Comparison of ENCODE assay signal across 1 cellular context in the genomic region with DNA sequence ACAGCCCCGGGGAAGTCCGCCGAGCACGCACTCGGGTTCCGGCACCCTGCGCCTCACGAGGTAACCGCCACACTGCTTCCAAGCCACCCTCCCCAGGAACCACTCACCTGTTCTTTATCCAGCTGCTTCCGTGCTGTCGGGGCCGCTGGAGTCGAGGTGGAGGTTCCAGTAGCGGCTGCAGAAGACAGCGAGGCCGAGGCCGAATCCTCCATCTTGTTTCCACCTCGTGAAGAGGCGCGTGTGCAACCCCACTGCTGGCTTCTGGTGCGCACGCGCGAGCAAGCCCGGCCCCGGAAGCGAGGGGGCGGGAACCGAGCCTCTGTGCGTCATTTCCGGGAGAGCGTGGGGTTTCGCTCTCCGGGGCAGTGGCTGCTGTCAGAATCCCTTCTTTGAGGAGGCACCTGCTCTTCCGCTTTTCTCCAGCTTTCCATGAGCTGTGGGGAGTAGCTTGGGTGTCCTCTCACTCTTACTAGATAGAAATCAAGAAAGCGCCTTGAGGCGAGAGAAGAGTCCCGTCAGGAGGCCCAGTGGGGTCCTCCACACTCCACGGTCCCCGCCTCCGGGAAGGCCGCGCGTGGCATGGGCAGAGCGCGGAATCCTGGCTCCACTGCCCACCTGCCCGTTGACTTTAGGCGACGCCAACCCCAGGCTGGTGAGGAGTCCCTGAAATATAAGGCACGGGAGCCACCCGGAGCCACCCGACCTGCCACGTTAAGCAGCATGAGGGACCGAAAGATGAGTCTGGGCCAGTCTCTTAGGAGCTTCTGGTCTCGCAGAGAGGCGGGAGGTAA.
TF ChIP-seq lines count a peak whose summit lies in the region.

A gene (minus strand): TSS at position 242 of the 791 bp plus-strand sequence. CDS start 30 bp downstream, at position 212.

TF ChIP-seq in HepG2, 621 proteins besides CTCF, POLR2A, EP300 and RAD21 (continued from another document and continues in another):
- TF ChIP-seq ZFP36L2 (CRISPR knock-in tag; IDR thresholded peaks at IDR 0.05) (peak; percentile 31; the same call in 1 of the 2 replicates), AGO2 (optimal IDR thresholded peaks at IDR 0.05; ENCODE audit: low read depth, low read length) (peak; percentile 92), ZNF780A (CRISPR knock-in tag; IDR thresholded peaks at IDR 0.05) (no peak), ZFP37 (CRISPR knock-in tag; IDR thresholded peaks at IDR 0.05; ENCODE audit: borderline replicate concordance) (peak; percentile 9; the same call in 1 of the 2 replicates), TARDBP (CRISPR knock-in tag; IDR thresholded peaks at IDR 0.05) (peak; percentile 87), ADNP (CRISPR knock-in tag; IDR thresholded peaks at IDR 0.05) (no peak), HOXA5 (CRISPR knock-in tag; IDR thresholded peaks at IDR 0.05) (peak; percentile 91), ZNF569 (CRISPR knock-in tag; IDR thresholded peaks at IDR 0.05; ENCODE audit: borderline replicate concordance) (peak; percentile 18; the same call in 1 of the 2 replicates), BCL6 (CRISPR knock-in tag; IDR thresholded peaks at IDR 0.05) (peak; percentile 52; the same call in 1 of the 2 replicates), MTA3 (CRISPR knock-in tag; IDR thresholded peaks at IDR 0.05) (peak; percentile 50; the same call in 1 of the 2 replicates), HHEX (CRISPR knock-in tag; IDR thresholded peaks at IDR 0.05) (no peak; the same call in 1 of the 2 replicates), SIX1 (CRISPR knock-in tag; IDR thresholded peaks at IDR 0.05; ENCODE audit: borderline replicate concordance) (no peak; the same call in 1 of the 2 replicates), POGZ (CRISPR knock-in tag; IDR thresholded peaks at IDR 0.05) (peak; percentile 80), YEATS2 (CRISPR knock-in tag; IDR thresholded peaks at IDR 0.05; ENCODE audit: borderline replicate concordance) (peak; percentile 95), AHR (CRISPR knock-in tag; IDR thresholded peaks at IDR 0.05) (peak; percentile 97), GTF2F1 (IDR thresholded peaks at IDR 0.05; ENCODE audit: low read length) (peak; percentile 83), ZBTB42 (CRISPR knock-in tag; IDR thresholded peaks at IDR 0.05) (peak; percentile 79), ZNF746 (CRISPR knock-in tag; IDR thresholded peaks at IDR 0.05) (no peak; the same call in none of the 2 replicates), POLR2AphosphoS2 (IDR thresholded peaks at IDR 0.05; ENCODE audit: low read depth, low read length) (peak; percentile 80; the same call in 1 of the 2 replicates), NONO (IDR thresholded peaks at IDR 0.05) (no peak), NONO (CRISPR knock-in tag; conservative IDR thresholded peaks at IDR 0.05) (peak; percentile 98), SMC3 (IDR thresholded peaks at IDR 0.05; ENCODE audit: low read length) (no peak), ZNF607 (CRISPR knock-in tag; IDR thresholded peaks at IDR 0.05; ENCODE audit: borderline replicate concordance) (peak; percentile 83; the same call in 1 of the 2 replicates), TOE1 (CRISPR knock-in tag; IDR thresholded peaks at IDR 0.05) (no peak), ZNF878 (CRISPR knock-in tag; IDR thresholded peaks at IDR 0.05) (0 out of 2 replicates have a peak, but pooled peaks have one; percentile 7), KLF13 (CRISPR knock-in tag; IDR thresholded peaks at IDR 0.05) (peak; percentile 91; the same call in 1 of the 2 replicates), MED8 (CRISPR knock-in tag; IDR thresholded peaks at IDR 0.05; ENCODE audit: insufficient replicate concordance) (peak; percentile 81), RXRA (CRISPR knock-in tag; IDR thresholded peaks at IDR 0.05) (peak; percentile 60; the same call in 1 of the 2 replicates), ZNF34 (CRISPR knock-in tag; IDR thresholded peaks at IDR 0.05; ENCODE audit: borderline replicate concordance) (peak; percentile 95)
- TF ChIP-seq, protein P1, sequence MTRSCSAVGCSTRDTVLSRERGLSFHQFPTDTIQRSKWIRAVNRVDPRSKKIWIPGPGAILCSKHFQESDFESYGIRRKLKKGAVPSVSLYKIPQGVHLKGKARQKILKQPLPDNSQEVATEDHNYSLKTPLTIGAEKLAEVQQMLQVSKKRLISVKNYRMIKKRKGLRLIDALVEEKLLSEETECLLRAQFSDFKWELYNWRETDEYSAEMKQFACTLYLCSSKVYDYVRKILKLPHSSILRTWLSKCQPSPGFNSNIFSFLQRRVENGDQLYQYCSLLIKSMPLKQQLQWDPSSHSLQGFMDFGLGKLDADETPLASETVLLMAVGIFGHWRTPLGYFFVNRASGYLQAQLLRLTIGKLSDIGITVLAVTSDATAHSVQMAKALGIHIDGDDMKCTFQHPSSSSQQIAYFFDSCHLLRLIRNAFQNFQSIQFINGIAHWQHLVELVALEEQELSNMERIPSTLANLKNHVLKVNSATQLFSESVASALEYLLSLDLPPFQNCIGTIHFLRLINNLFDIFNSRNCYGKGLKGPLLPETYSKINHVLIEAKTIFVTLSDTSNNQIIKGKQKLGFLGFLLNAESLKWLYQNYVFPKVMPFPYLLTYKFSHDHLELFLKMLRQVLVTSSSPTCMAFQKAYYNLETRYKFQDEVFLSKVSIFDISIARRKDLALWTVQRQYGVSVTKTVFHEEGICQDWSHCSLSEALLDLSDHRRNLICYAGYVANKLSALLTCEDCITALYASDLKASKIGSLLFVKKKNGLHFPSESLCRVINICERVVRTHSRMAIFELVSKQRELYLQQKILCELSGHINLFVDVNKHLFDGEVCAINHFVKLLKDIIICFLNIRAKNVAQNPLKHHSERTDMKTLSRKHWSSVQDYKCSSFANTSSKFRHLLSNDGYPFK (CRISPR knock-in tag; IDR thresholded peaks at IDR 0.05; ENCODE audit: borderline replicate concordance), result peak; percentile 98
- TF ChIP-seq, protein P2, sequence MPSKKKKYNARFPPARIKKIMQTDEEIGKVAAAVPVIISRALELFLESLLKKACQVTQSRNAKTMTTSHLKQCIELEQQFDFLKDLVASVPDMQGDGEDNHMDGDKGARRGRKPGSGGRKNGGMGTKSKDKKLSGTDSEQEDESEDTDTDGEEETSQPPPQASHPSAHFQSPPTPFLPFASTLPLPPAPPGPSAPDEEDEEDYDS (CRISPR knock-in tag; IDR thresholded peaks at IDR 0.05), result peak; percentile 94
- TF ChIP-seq, protein P3, sequence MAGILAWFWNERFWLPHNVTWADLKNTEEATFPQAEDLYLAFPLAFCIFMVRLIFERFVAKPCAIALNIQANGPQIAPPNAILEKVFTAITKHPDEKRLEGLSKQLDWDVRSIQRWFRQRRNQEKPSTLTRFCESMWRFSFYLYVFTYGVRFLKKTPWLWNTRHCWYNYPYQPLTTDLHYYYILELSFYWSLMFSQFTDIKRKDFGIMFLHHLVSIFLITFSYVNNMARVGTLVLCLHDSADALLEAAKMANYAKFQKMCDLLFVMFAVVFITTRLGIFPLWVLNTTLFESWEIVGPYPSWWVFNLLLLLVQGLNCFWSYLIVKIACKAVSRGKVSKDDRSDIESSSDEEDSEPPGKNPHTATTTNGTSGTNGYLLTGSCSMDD (CRISPR knock-in tag; IDR thresholded peaks at IDR 0.05), result no peak
- TF ChIP-seq, protein P4, sequence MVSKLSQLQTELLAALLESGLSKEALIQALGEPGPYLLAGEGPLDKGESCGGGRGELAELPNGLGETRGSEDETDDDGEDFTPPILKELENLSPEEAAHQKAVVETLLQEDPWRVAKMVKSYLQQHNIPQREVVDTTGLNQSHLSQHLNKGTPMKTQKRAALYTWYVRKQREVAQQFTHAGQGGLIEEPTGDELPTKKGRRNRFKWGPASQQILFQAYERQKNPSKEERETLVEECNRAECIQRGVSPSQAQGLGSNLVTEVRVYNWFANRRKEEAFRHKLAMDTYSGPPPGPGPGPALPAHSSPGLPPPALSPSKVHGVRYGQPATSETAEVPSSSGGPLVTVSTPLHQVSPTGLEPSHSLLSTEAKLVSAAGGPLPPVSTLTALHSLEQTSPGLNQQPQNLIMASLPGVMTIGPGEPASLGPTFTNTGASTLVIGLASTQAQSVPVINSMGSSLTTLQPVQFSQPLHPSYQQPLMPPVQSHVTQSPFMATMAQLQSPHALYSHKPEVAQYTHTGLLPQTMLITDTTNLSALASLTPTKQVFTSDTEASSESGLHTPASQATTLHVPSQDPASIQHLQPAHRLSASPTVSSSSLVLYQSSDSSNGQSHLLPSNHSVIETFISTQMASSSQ (IDR thresholded peaks at IDR 0.05; ENCODE audit: low read depth), result no peak
- TF ChIP-seq, protein P4 (CRISPR knock-in tag; IDR thresholded peaks at IDR 0.05; ENCODE audit: borderline replicate concordance), result no peak; the same call in 1 of the 2 replicates
- TF ChIP-seq, protein P5, sequence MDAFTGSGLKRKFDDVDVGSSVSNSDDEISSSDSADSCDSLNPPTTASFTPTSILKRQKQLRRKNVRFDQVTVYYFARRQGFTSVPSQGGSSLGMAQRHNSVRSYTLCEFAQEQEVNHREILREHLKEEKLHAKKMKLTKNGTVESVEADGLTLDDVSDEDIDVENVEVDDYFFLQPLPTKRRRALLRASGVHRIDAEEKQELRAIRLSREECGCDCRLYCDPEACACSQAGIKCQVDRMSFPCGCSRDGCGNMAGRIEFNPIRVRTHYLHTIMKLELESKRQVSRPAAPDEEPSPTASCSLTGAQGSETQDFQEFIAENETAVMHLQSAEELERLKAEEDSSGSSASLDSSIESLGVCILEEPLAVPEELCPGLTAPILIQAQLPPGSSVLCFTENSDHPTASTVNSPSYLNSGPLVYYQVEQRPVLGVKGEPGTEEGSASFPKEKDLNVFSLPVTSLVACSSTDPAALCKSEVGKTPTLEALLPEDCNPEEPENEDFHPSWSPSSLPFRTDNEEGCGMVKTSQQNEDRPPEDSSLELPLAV (CRISPR knock-in tag; conservative IDR thresholded peaks at IDR 0.05; ENCODE audit: low read depth), result no peak
- TF ChIP-seq, protein P6, sequence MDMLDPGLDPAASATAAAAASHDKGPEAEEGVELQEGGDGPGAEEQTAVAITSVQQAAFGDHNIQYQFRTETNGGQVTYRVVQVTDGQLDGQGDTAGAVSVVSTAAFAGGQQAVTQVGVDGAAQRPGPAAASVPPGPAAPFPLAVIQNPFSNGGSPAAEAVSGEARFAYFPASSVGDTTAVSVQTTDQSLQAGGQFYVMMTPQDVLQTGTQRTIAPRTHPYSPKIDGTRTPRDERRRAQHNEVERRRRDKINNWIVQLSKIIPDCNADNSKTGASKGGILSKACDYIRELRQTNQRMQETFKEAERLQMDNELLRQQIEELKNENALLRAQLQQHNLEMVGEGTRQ (IDR thresholded peaks at IDR 0.05; ENCODE audit: low read depth, low read length), result no peak
- TF ChIP-seq, protein P6 (CRISPR knock-in tag; IDR thresholded peaks at IDR 0.05; ENCODE audit: borderline replicate concordance), result peak; percentile 52; the same call in 1 of the 2 replicates
- TF ChIP-seq, protein P7, sequence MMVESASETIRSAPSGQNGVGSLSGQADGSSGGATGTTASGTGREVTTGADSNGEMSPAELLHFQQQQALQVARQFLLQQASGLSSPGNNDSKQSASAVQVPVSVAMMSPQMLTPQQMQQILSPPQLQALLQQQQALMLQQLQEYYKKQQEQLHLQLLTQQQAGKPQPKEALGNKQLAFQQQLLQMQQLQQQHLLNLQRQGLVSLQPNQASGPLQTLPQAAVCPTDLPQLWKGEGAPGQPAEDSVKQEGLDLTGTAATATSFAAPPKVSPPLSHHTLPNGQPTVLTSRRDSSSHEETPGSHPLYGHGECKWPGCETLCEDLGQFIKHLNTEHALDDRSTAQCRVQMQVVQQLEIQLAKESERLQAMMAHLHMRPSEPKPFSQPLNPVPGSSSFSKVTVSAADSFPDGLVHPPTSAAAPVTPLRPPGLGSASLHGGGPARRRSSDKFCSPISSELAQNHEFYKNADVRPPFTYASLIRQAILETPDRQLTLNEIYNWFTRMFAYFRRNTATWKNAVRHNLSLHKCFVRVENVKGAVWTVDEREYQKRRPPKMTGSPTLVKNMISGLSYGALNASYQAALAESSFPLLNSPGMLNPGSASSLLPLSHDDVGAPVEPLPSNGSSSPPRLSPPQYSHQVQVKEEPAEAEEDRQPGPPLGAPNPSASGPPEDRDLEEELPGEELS (CRISPR knock-in tag; IDR thresholded peaks at IDR 0.05), result peak; percentile 57; the same call in 1 of the 2 replicates
- TF ChIP-seq, protein P8, sequence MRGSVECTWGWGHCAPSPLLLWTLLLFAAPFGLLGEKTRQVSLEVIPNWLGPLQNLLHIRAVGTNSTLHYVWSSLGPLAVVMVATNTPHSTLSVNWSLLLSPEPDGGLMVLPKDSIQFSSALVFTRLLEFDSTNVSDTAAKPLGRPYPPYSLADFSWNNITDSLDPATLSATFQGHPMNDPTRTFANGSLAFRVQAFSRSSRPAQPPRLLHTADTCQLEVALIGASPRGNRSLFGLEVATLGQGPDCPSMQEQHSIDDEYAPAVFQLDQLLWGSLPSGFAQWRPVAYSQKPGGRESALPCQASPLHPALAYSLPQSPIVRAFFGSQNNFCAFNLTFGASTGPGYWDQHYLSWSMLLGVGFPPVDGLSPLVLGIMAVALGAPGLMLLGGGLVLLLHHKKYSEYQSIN (CRISPR knock-in tag; IDR thresholded peaks at IDR 0.05; ENCODE audit: borderline replicate concordance), result no peak
- TF ChIP-seq, protein P9, sequence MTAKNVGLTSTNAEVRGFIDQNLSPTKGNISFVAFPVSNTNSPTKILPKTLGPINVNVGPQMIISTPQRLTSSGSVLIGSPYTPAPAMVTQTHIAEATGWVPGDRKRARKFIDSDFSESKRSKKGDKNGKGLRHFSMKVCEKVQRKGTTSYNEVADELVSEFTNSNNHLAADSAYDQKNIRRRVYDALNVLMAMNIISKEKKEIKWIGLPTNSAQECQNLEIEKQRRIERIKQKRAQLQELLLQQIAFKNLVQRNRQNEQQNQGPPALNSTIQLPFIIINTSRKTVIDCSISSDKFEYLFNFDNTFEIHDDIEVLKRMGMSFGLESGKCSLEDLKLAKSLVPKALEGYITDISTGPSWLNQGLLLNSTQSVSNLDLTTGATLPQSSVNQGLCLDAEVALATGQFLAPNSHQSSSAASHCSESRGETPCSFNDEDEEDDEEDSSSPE (CRISPR knock-in tag; IDR thresholded peaks at IDR 0.05), result peak; percentile 81
